20 cellular contexts compared by ENCODE assay signal in the genomic region with DNA sequence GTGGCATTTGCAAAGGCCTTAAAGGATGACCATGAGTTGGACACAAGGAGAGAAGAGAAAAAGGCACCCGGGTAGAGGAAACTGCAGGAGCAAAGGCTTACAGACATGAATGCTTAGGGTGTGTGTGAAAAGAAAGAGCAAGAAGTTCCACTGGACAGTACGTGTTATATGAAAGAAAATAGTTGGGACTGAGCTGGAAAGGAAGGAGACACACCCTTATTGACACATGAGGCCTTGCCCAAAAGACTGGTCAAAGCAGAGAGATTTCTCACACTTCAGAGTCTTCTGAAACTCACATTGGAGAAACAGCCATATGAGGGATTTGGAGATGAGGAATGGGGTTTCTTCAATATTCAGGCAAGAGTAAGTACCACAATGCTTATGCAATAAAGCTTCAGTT. TPM values are rescaled to one million over a fixed set of nuclear protein-coding genes. Genes with fewer than 3 reads are reported as not detected.
DNase-seq lines count a peak whose midpoint lies in the region; ATAC-seq and TF ChIP-seq lines count a peak whose summit lies in the region.
"Had no signal": no experiment of that assay in that cellular context is flagged by ENCODE, and none has a peak within 500 bp of the region (broad histone marks: within the 10 kb centered on the region; RNA-seq: fewer than 3 reads in every experiment).

No MANE protein-coding gene starts in this region.

- DNase-seq in HT1080 (ENCODE audit: low read depth) (peak; percentile 24), chondrocyte (ENCODE audit: low spot score) (no peak), left colon (no peak), DMS114 treated with DMSO at 0.1 percent for 48 hours (lab: John Stamatoyannopoulos, UW; ENCODE audit: unreplicated experiment) (no peak)
- no peak for DNase-seq in activated T-cell treated with anti-CD3 and anti-CD28 coated beads, Interleukin-2, amount 50 U/mL, for 24 hours
- DNase-seq in activated CD4-positive, alpha-beta T cell treated with anti-CD3 and anti-CD28 coated beads, Interleukin-2, amount 10 ng/mL, durations not matched to agents 24 days and 14 days: no peak
- DNase-seq: amygdala; CD4-positive, alpha-beta T cell; DMS79 treated with DMSO at 0.1 percent for 48 hours; effector CD8-positive, alpha-beta T cell; NCI-H1417; NCI-H526; stimulated activated CD4-positive, alpha-beta T cell treated with anti-CD3 and anti-CD28 coated beads, Interleukin-4, amount 100 ng/mL, for 24 hours had no signal

- peaks cover 14% of the 10 kb centered on the region for H3K4me1 ChIP-seq in ACC112 (ENCODE audit: control insufficient read depth, insufficient read depth, low read length, unreplicated experiment)
- H3K4me1 ChIP-seq: prostate gland had no signal

- peak; percentile 92 for ATAC-seq in left colon
- ATAC-seq in GM21381 (IDR thresholded peaks at IDR 0.05; ENCODE audit: unreplicated experiment): no peak

- no peaks in the 10 kb centered on the region for H3K79me2 ChIP-seq in ACC112 (ENCODE audit: control insufficient read depth, insufficient read depth, low read length, unreplicated experiment)

- no peak overlapping the region for H3K27ac ChIP-seq in ACC112 (ENCODE audit: low read depth, low read length)
- H3K27ac ChIP-seq: KMS-11, prostate gland had no signal

- H3K4me3 ChIP-seq in ACC112 (ENCODE audit: low read depth, low read length): no peak overlapping the region
- H3K4me3 ChIP-seq: prostate gland, skin epidermis had no signal

- intact Hi-C loops in left colon (cut with DNase I, micrococcal nuclease): no loop called here
- intact Hi-C loops in activated CD4-positive, alpha-beta T cell treated with anti-CD3 and anti-CD28 coated beads, Interleukin-2, amount 10 ng/mL, durations not matched to agents 24 days and 14 days (cut with micrococcal nuclease): no loop called here

- H2AFZ ChIP-seq in ACC112 (ENCODE audit: low read length, unreplicated experiment): peak overlapping the region; percentile 3

- no peaks in the 10 kb centered on the region for H3K9me3 Mint-ChIP-seq in chondrocyte (ENCODE audit: low read depth)
- H3K9me3 Mint-ChIP-seq in activated T-cell treated with anti-CD3 and anti-CD28 coated beads, Interleukin-2, amount 50 U/mL, for 24 hours: no peaks in the 10 kb centered on the region
- no peaks in the 10 kb centered on the region for H3K9me3 Mint-ChIP-seq in activated CD4-positive, alpha-beta T cell treated with anti-CD3 and anti-CD28 coated beads, Interleukin-2, amount 10 ng/mL, durations not matched to agents 24 days and 14 days
- H3K9me3 Mint-ChIP-seq: CD4-positive, alpha-beta T cell; central memory CD8-positive, alpha-beta T cell; T-helper 1 cell treated with Interleukin-12 subunit alpha and Interleukin-12 subunit beta and Interleukin-4 antibody, amounts not matched to agents 30 μg/mL and 1 μg/mL, for 36 hours had no signal

- peak overlapping the region; percentile 18 for H3K27ac Mint-ChIP-seq in chondrocyte (ENCODE audit: unreplicated experiment)
- no peak overlapping the region for H3K27ac Mint-ChIP-seq in activated T-cell treated with anti-CD3 and anti-CD28 coated beads, Interleukin-2, amount 50 U/mL, for 24 hours
- no peak overlapping the region for H3K27ac Mint-ChIP-seq in activated CD4-positive, alpha-beta T cell treated with anti-CD3 and anti-CD28 coated beads, Interleukin-2, amount 10 ng/mL, durations not matched to agents 24 days and 14 days
- H3K27ac Mint-ChIP-seq: CD4-positive, alpha-beta T cell; T-helper 1 cell treated with Interleukin-12 subunit alpha and Interleukin-12 subunit beta and Interleukin-4 antibody, amounts not matched to agents 30 μg/mL and 1 μg/mL, for 36 hours had no signal

- H3K4me3 Mint-ChIP-seq in chondrocyte (ENCODE audit: unreplicated experiment): no peak overlapping the region
- H3K4me3 Mint-ChIP-seq in activated T-cell treated with anti-CD3 and anti-CD28 coated beads, Interleukin-2, amount 50 U/mL, for 24 hours: no peak overlapping the region
- H3K4me3 Mint-ChIP-seq in activated CD4-positive, alpha-beta T cell treated with anti-CD3 and anti-CD28 coated beads, Interleukin-2, amount 10 ng/mL, durations not matched to agents 24 days and 14 days: no peak overlapping the region
- H3K4me3 Mint-ChIP-seq: CD4-positive, alpha-beta T cell; central memory CD8-positive, alpha-beta T cell; T-helper 1 cell treated with Interleukin-12 subunit alpha and Interleukin-12 subunit beta and Interleukin-4 antibody, amounts not matched to agents 30 μg/mL and 1 μg/mL, for 36 hours had no signal

- H3K4me1 Mint-ChIP-seq in chondrocyte (ENCODE audit: low read depth): peaks cover 17% of the 10 kb centered on the region
- H3K4me1 Mint-ChIP-seq in activated T-cell treated with anti-CD3 and anti-CD28 coated beads, Interleukin-2, amount 50 U/mL, for 24 hours (ENCODE audit: low read depth): no peaks in the 10 kb centered on the region
- no peaks in the 10 kb centered on the region for H3K4me1 Mint-ChIP-seq in activated CD4-positive, alpha-beta T cell treated with anti-CD3 and anti-CD28 coated beads, Interleukin-2, amount 10 ng/mL, durations not matched to agents 24 days and 14 days
- H3K4me1 Mint-ChIP-seq: central memory CD8-positive, alpha-beta T cell had no signal

- peaks cover 9% of the 10 kb centered on the region for H3K27me3 Mint-ChIP-seq in chondrocyte (ENCODE audit: low read depth)
- no peaks in the 10 kb centered on the region for H3K27me3 Mint-ChIP-seq in activated T-cell treated with anti-CD3 and anti-CD28 coated beads, Interleukin-2, amount 50 U/mL, for 24 hours
- H3K27me3 Mint-ChIP-seq in activated CD4-positive, alpha-beta T cell treated with anti-CD3 and anti-CD28 coated beads, Interleukin-2, amount 10 ng/mL, durations not matched to agents 24 days and 14 days: no peaks in the 10 kb centered on the region
- H3K27me3 Mint-ChIP-seq: CD4-positive, alpha-beta T cell had no signal

- no peaks in the 10 kb centered on the region for H3K36me3 Mint-ChIP-seq in chondrocyte (ENCODE audit: low read depth)
- H3K36me3 Mint-ChIP-seq in activated T-cell treated with anti-CD3 and anti-CD28 coated beads, Interleukin-2, amount 50 U/mL, for 24 hours (ENCODE audit: low read depth): no peaks in the 10 kb centered on the region
- H3K36me3 Mint-ChIP-seq in activated CD4-positive, alpha-beta T cell treated with anti-CD3 and anti-CD28 coated beads, Interleukin-2, amount 10 ng/mL, durations not matched to agents 24 days and 14 days (ENCODE audit: low read depth): no peaks in the 10 kb centered on the region

- H3K36me3 ChIP-seq in ACC112 (ENCODE audit: insufficient read depth, low read length): no peaks in the 10 kb centered on the region
- H3K36me3 ChIP-seq: prostate gland had no signal

- peaks cover 20% of the 10 kb centered on the region for H3K27me3 ChIP-seq in ACC112 (ENCODE audit: insufficient read depth, low read length)

- no peak for TF ChIP-seq CTCF in chondrocyte (IDR thresholded peaks at IDR 0.05)

RNA-seq across cellular contexts. Expression of a gene that starts 56.0 kb away (rescaled TPM):
- total RNA-seq in HT1080 (2014; rRNA removed; shearing (Covaris generic)): 0.80 and 0.87 TPM in 2 replicates
- 0.93 and 1.2 TPM in 2 replicates for polyA plus RNA-seq in HT1080 (2015; cell fraction: cytosol; rRNA removed)
- 0.70 and 0.94 TPM in 2 replicates for polyA plus RNA-seq in HT1080 (2015; cell fraction: nucleus; rRNA removed)
- 1.6 to 2.5 TPM (median 2.4 TPM) in 3 replicates for total RNA-seq in chondrocyte
- total RNA-seq in left colon: under 1 TPM; 0.34 to 0.73 TPM
- 4.8 and 5.8 TPM in 2 replicates for total RNA-seq in activated CD4-positive, alpha-beta T cell treated with anti-CD3 and anti-CD28 coated beads, Interleukin-2, amount 10 ng/mL, durations not matched to agents 24 days and 14 days
